Comparison of ENCODE assay signal across 1 cellular context in genomic region chr1:247043406-247043805, GRCh38.
TF ChIP-seq lines count a peak whose summit lies in the region.

No MANE protein-coding gene starts in this region.

TF ChIP-seq in HepG2, 621 proteins besides CTCF, POLR2A, EP300 and RAD21:
- TF ChIP-seq RFX1 (IDR thresholded peaks at IDR 0.05) (no peak), SMC3 (IDR thresholded peaks at IDR 0.05; ENCODE audit: low read length) (peak; percentile 30; the same call in 1 of the 2 replicates), CBX2 (IDR thresholded peaks at IDR 0.05; ENCODE audit: low read depth, low read length) (no peak), CBX2 (CRISPR knock-in tag; IDR thresholded peaks at IDR 0.05; ENCODE audit: low read depth) (no peak), GATAD1 (CRISPR knock-in tag; IDR thresholded peaks at IDR 0.05) (no peak), STAG1 (CRISPR knock-in tag; IDR thresholded peaks at IDR 0.05) (peak; percentile 65), SRSF1 (optimal IDR thresholded peaks at IDR 0.05; ENCODE audit: low read depth, low read length) (no peak), NFATC3 (CRISPR knock-in tag; IDR thresholded peaks at IDR 0.05) (no peak), FOXA1 (IDR thresholded peaks at IDR 0.05) (no peak), FOXA1 (CRISPR knock-in tag; IDR thresholded peaks at IDR 0.05) (0 out of 2 replicates have a peak, but pooled peaks have one; percentile 20), MTA3 (CRISPR knock-in tag; IDR thresholded peaks at IDR 0.05) (no peak)
- TF ChIP-seq, protein P1, sequence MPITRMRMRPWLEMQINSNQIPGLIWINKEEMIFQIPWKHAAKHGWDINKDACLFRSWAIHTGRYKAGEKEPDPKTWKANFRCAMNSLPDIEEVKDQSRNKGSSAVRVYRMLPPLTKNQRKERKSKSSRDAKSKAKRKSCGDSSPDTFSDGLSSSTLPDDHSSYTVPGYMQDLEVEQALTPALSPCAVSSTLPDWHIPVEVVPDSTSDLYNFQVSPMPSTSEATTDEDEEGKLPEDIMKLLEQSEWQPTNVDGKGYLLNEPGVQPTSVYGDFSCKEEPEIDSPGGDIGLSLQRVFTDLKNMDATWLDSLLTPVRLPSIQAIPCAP (CRISPR knock-in tag; IDR thresholded peaks at IDR 0.05; ENCODE audit: low read depth), result no peak
- TF ChIP-seq, protein P2, sequence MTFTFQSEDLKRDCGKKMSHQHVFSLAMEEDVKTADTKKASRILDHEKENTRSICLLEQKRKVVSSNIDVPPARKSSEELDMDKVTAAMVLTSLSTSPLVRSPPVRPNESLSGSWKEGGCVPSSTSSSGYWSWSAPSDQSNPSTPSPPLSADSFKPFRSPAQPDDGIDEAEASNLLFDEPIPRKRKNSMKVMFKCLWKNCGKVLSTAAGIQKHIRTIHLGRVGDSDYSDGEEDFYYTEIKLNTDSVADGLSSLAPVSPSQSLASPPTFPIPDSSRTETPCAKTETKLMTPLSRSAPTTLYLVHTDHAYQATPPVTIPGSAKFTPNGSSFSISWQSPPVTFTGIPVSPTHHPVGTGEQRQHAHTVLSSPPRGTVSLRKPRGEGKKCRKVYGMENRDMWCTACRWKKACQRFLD (CRISPR knock-in tag; IDR thresholded peaks at IDR 0.05; ENCODE audit: borderline replicate concordance), result no peak
TF ChIP-seq in HepG2: peak in this region for 3.
